27 cellular contexts compared by ENCODE assay signal in genomic region chr9:16690628-16691027, GRCh38.
"Had no signal": no experiment of that assay in that cellular context is flagged by ENCODE, and none has a peak within 500 bp of the region (broad histone marks: within the 10 kb centered on the region; RNA-seq: fewer than 3 reads in every experiment).

No MANE protein-coding gene starts in this region.

- H3K27ac ChIP-seq: KMS-11 had no signal

- H3K4me3 Mint-ChIP-seq: activated CD4-positive, alpha-beta memory T cell treated with anti-CD3 and anti-CD28 coated beads, Interleukin-2, amount 10 ng/mL, durations not matched to agents 7 days and 5 days; activated CD4-positive, alpha-beta T cell treated with anti-CD3 and anti-CD28 coated beads for 36 hours; activated naive CD4-positive, alpha-beta T cell treated with anti-CD3 and anti-CD28 coated beads, Interleukin-2, amount 10 ng/mL, durations not matched to agents 7 days and 5 days; activated naive CD8-positive, alpha-beta T cell treated with anti-CD3 and anti-CD28 coated beads for 36 hours; T-helper 1 cell treated with Interleukin-12 subunit alpha and Interleukin-12 subunit beta and Interleukin-4 antibody, amounts not matched to agents 30 μg/mL and 1 μg/mL, for 36 hours had no signal

- DNase-seq: activated CD4-positive, alpha-beta memory T cell treated with anti-CD3 and anti-CD28 coated beads, Interleukin-2, amount 10 ng/mL, durations not matched to agents 7 days and 5 days; activated CD4-positive, alpha-beta T cell treated with anti-CD3 and anti-CD28 coated beads for 36 hours; activated CD4-positive, alpha-beta T cell treated with anti-CD3 and anti-CD28 coated beads, Interleukin-2, amount 50 U/mL, for 1 hour; activated CD4-positive, CD25-positive, alpha-beta regulatory T cell; activated gamma-delta T cell treated with Interleukin-2 at 50 U/mL for 16 hours; activated naive CD4-positive, alpha-beta T cell treated with anti-CD3 and anti-CD28 coated beads, Interleukin-2, amount 10 ng/mL, durations not matched to agents 7 days and 5 days; activated naive CD8-positive, alpha-beta T cell treated with anti-CD3 and anti-CD28 coated beads for 36 hours; activated T-cell treated with anti-CD3 and anti-CD28 coated beads for 4 hours; activated T-cell treated with anti-CD3 and anti-CD28 coated beads, Interleukin-2, amount 50 U/mL, for 48 hours; cerebellar nuclear complex; NCI-H1092 treated with DMSO at 0.1 percent for 48 hours; NCI-H1417 treated with DMSO at 0.1 percent for 48 hours; NCI-H1694; NCI-H2029; NCI-H2107; NCI-H446 treated with DMSO at 0.1 percent for 48 hours; NCI-H526; NCI-H82; NK-92 treated with Interleukin-12 subunit alpha and Interleukin-12 subunit beta, amount 100 ng/mL, for 24 hours; OCI-M1; RPMI8226; SW 1271 had no signal

- H3K36me3 Mint-ChIP-seq: activated naive CD4-positive, alpha-beta T cell treated with anti-CD3 and anti-CD28 coated beads, Interleukin-2, amount 10 ng/mL, durations not matched to agents 7 days and 5 days; activated naive CD8-positive, alpha-beta T cell treated with anti-CD3 and anti-CD28 coated beads for 36 hours had no signal

- H3K4me1 Mint-ChIP-seq: activated CD4-positive, alpha-beta memory T cell treated with anti-CD3 and anti-CD28 coated beads, Interleukin-2, amount 10 ng/mL, durations not matched to agents 7 days and 5 days; activated CD4-positive, alpha-beta T cell treated with anti-CD3 and anti-CD28 coated beads for 36 hours; activated naive CD4-positive, alpha-beta T cell treated with anti-CD3 and anti-CD28 coated beads, Interleukin-2, amount 10 ng/mL, durations not matched to agents 7 days and 5 days; activated naive CD8-positive, alpha-beta T cell treated with anti-CD3 and anti-CD28 coated beads for 36 hours had no signal

- H3K9ac ChIP-seq: KMS-11 had no signal

- H3K27ac Mint-ChIP-seq: activated CD4-positive, alpha-beta memory T cell treated with anti-CD3 and anti-CD28 coated beads, Interleukin-2, amount 10 ng/mL, durations not matched to agents 7 days and 5 days; activated CD4-positive, alpha-beta T cell treated with anti-CD3 and anti-CD28 coated beads for 36 hours; activated naive CD4-positive, alpha-beta T cell treated with anti-CD3 and anti-CD28 coated beads, Interleukin-2, amount 10 ng/mL, durations not matched to agents 7 days and 5 days; activated naive CD8-positive, alpha-beta T cell treated with anti-CD3 and anti-CD28 coated beads for 36 hours; activated T-helper 2 cell treated with anti-CD3 and anti-CD28 coated beads, Interferon-gamma antibody, Interleukin-2, Interleukin-4, amounts not matched to agents 10 μg/mL and 5 μg/mL and 100 μg/mL, durations not matched to agents 14 hours and 24 hours and 36 hours; T-helper 1 cell treated with Interleukin-12 subunit alpha and Interleukin-12 subunit beta and Interleukin-4 antibody, amounts not matched to agents 30 μg/mL and 1 μg/mL, for 36 hours had no signal

- H3K27me3 Mint-ChIP-seq: activated CD4-positive, alpha-beta memory T cell treated with anti-CD3 and anti-CD28 coated beads, Interleukin-2, amount 10 ng/mL, durations not matched to agents 7 days and 5 days; activated CD4-positive, alpha-beta T cell treated with anti-CD3 and anti-CD28 coated beads for 36 hours; activated naive CD4-positive, alpha-beta T cell treated with anti-CD3 and anti-CD28 coated beads, Interleukin-2, amount 10 ng/mL, durations not matched to agents 7 days and 5 days had no signal

- H3K9me3 Mint-ChIP-seq: activated naive CD8-positive, alpha-beta T cell treated with anti-CD3 and anti-CD28 coated beads for 36 hours; T-helper 1 cell treated with Interleukin-12 subunit alpha and Interleukin-12 subunit beta and Interleukin-4 antibody, amounts not matched to agents 30 μg/mL and 1 μg/mL, for 36 hours had no signal

- ATAC-seq: activated CD4-positive, alpha-beta T cell treated with anti-CD3 and anti-CD28 coated beads for 36 hours; Panc1; Right ventricle myocardium inferior had no signal

- H3K4me2 ChIP-seq: KMS-11 had no signal
